In the genomic region with DNA sequence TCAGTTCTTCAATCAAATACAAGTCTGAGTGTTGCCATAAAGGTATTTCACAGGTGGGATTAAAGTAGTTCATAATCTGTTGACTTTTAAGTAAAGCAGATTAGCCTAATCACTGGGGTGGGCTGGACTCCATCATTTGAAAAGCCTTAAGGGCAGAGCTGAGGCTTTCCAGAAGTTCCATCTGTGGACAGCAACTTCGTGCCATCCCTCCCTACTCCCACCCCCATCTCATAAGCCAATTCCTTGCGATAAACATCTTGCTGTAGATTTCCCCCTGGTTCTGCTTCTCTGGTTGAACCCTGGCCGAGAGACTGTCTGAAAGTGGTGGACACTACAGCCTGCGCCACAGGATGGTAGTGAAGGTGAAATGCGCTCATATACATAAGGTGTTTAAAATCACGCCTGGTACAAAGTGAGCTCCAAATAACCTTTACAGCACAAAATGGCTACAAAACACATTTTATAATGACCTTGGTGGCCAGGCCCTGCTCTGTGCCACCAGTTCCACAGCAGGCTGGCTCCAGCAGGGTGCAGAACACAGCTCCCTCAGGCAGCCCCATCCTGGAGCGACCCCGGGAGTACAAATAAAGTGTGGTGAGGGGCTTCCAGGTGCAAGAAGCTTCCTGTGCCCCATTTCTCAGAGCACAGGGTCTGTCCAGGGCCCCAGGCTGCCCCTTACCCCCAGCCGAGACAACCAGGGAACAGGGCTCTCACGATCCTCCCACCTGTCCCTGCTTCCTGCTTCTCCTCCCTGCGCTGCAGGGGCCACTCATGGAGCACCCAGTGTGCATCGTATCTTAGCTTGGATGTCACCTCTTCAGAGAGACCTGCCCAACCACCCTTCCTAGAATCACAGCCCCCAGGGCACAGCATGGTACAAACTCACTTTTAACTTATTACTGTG, we compare ENCODE assay signal across 20 cellular contexts. TPM values are rescaled to one million over a fixed set of nuclear protein-coding genes. Genes with fewer than 3 reads are reported as not detected.
A peak's percentile ranks its signal among the peaks of the same experiment; 100 is the strongest.
DNase-seq lines count a peak whose midpoint lies in the region; ATAC-seq and TF ChIP-seq lines count a peak whose summit lies in the region.
"Had no signal": no experiment of that assay in that cellular context is flagged by ENCODE, and none has a peak within 500 bp of the region (broad histone marks: within the 10 kb centered on the region; RNA-seq: fewer than 3 reads in every experiment).

No MANE protein-coding gene starts in this region.

- H3F3A ChIP-seq in SK-N-SH (replicated peaks; ENCODE audit: insufficient read depth), result no peaks in the 10 kb centered on the region

- H4K91ac ChIP-seq in trophoblast cell (ENCODE audit: low read depth, low read length), result no peak overlapping the region

- H2BK5ac ChIP-seq in trophoblast cell (ENCODE audit: low read depth, low read length, poor library complexity), result no peak overlapping the region

- peak in 1 of 2 experiments; percentile 69; a peak in 2 of 4 replicates for TF ChIP-seq EP300 in SK-N-SH (IDR thresholded peaks at IDR 0.05; ENCODE audit: borderline replicate concordance in 1 of 2, low read depth in 1 of 2, low read length in 1 of 2)

- no peak overlapping the region for H3K27ac Mint-ChIP-seq in CD8-positive, alpha-beta T cell
- H3K27ac Mint-ChIP-seq: CD4-positive, alpha-beta T cell; IgD-negative memory B cell had no signal

- no peak overlapping the region for H2BK120ac ChIP-seq in trophoblast cell (ENCODE audit: insufficient read depth, low read length, poor library complexity)

- no peaks in the 10 kb centered on the region for H3K9me2 ChIP-seq in SK-N-SH

- H3K18ac ChIP-seq in trophoblast cell (ENCODE audit: low read length), result no peak overlapping the region

- no peak overlapping the region for H3K4ac ChIP-seq in trophoblast cell (ENCODE audit: low read depth, low read length)

- H3K27me3 ChIP-seq in SK-N-SH (ENCODE audit: insufficient read depth) (peaks cover 7% of the 10 kb centered on the region; the same call in 1 of the 2 replicates), trophoblast cell (ENCODE audit: insufficient read depth, low read length) (no peaks in the 10 kb centered on the region)
- no peaks in the 10 kb centered on the region for H3K27me3 ChIP-seq in CD8-positive, alpha-beta T cell (ENCODE audit: insufficient read depth, low read length)

- no peak overlapping the region for H2BK12ac ChIP-seq in trophoblast cell (ENCODE audit: low read length)

- POLR2A ChIA-PET in SK-N-SH (lab: Yijun Ruan, JAX), result no interaction called here
- POLR2A ChIA-PET in CD8-positive, alpha-beta T cell (lab: Charles Lee), result no interaction called here

- H2AFZ ChIP-seq in SK-N-SH (ENCODE audit: low read depth) (no peak overlapping the region), trophoblast cell (ENCODE audit: insufficient read depth, low read length, poor library complexity) (no peak overlapping the region)

- intact Hi-C loops in CD8-positive, alpha-beta T cell (cut with DNase I, micrococcal nuclease), result no loop called here

- H3K27me3 Mint-ChIP-seq in CD8-positive, alpha-beta T cell (ENCODE audit: low read depth), result peaks cover 37% of the 10 kb centered on the region

- ATAC-seq in SK-N-SH treated with all-trans-retinoic acid at 6 μM for 48 hours (no peak), GM21723 (IDR thresholded peaks at IDR 0.05; ENCODE audit: unreplicated experiment) (no peak)
- ATAC-seq in CD8-positive, alpha-beta T cell, result no peak

- H3K4me3 ChIP-seq in SK-N-SH (ENCODE audit: low read depth in 2 of 2, low read length in 1 of 2) (no peak overlapping the region), trophoblast cell (ENCODE audit: low read depth, low read length) (peak overlapping the region; percentile 34)
- no peak overlapping the region for H3K4me3 ChIP-seq in CD8-positive, alpha-beta T cell (ENCODE audit: low read depth, low read length)
- H3K4me3 ChIP-seq: A549, HAP-1 had no signal

- H3K4me3 Mint-ChIP-seq in CD8-positive, alpha-beta T cell, result no peak overlapping the region
- H3K4me3 Mint-ChIP-seq: CD4-positive, alpha-beta T cell; IgD-negative memory B cell had no signal

- peak overlapping the region in 1 of 2 experiments; percentile 36; a peak in 1 of 4 replicates for H3K27ac ChIP-seq in SK-N-SH (ENCODE audit: low read depth in 2 of 2, low read length in 1 of 2)
- H3K27ac ChIP-seq in trophoblast cell (ENCODE audit: low read depth, low read length), result no peak overlapping the region
- H3K27ac ChIP-seq in CD8-positive, alpha-beta T cell (ENCODE audit: low read depth, low read length), result no peak overlapping the region
- H3K27ac ChIP-seq: 22Rv1, A549, C4-2B had no signal

- 0 out of 2 replicates have a peak, but pooled peaks have one; percentile 9 for TF ChIP-seq RAD21 in SK-N-SH (IDR thresholded peaks at IDR 0.05; ENCODE audit: low read length)

- H3K79me2 ChIP-seq in SK-N-SH (ENCODE audit: insufficient read depth) (no peaks in the 10 kb centered on the region), trophoblast cell (ENCODE audit: control insufficient read depth, insufficient read depth, low read length, poor library complexity) (no peaks in the 10 kb centered on the region)

- H2AK5ac ChIP-seq in trophoblast cell (ENCODE audit: low read length), result no peak overlapping the region

- H3K23ac ChIP-seq in trophoblast cell (ENCODE audit: low read length), result no peak overlapping the region

- H3K14ac ChIP-seq in trophoblast cell (ENCODE audit: low read length), result no peak overlapping the region

- H4K20me1 ChIP-seq in SK-N-SH (ENCODE audit: insufficient read depth), result no peaks in the 10 kb centered on the region

- 54% methylated on average over 10 of the region's 12 CpGs for WGBS in SK-N-SH (ENCODE audit: low lambda C conversion rate)
- no CpG with 5 or more reads among the region's 12 CpGs for WGBS in trophoblast cell (ENCODE audit: extremely low coverage, insufficient coverage, insufficient read length)

- H3K9me3 ChIP-seq in SK-N-SH (no peaks in the 10 kb centered on the region; the same call in 1 of the 2 replicates), trophoblast cell (ENCODE audit: insufficient read depth, low read depth, low read length) (no peaks in the 10 kb centered on the region)
- H3K9me3 ChIP-seq in CD8-positive, alpha-beta T cell (ENCODE audit: low read length), result no peaks in the 10 kb centered on the region
- H3K9me3 ChIP-seq: HAP-1 had no signal

- CTCF ChIA-PET in SK-N-SH (lab: Yijun Ruan, JAX), result interaction anchor here (1.0 to 2.0 kb wide), 2 partner anchors 14 to 66 kb away, joined by 3 to 10 read pairs; no protein-coding TSS in a partner anchor
- CTCF ChIA-PET in CD8-positive, alpha-beta T cell (lab: Charles Lee), result interaction anchor here (1.2 kb wide), 1 partner anchor 14 kb away, joined by 3 read pairs; no protein-coding TSS in a partner anchor

- H3K9ac ChIP-seq in SK-N-SH (no peak overlapping the region), trophoblast cell (ENCODE audit: low read length) (no peak overlapping the region)

- H3K4me1 Mint-ChIP-seq in CD8-positive, alpha-beta T cell (ENCODE audit: low read depth), result no peaks in the 10 kb centered on the region
- H3K4me1 Mint-ChIP-seq: IgD-negative memory B cell had no signal

- no peak for TF ChIP-seq CTCF in SK-N-SH (IDR thresholded peaks at IDR 0.05)
- TF ChIP-seq CTCF in CD8-positive, alpha-beta T cell (IDR thresholded peaks at IDR 0.05), result no peak

- no peak overlapping the region for H4K8ac ChIP-seq in trophoblast cell (ENCODE audit: low read depth, low read length)

- H3K9me3 Mint-ChIP-seq in CD8-positive, alpha-beta T cell, result peaks cover 11% of the 10 kb centered on the region

- DNase-seq in SK-N-SH, result peak; percentile 68
- DNase-seq in SK-N-DZ (ENCODE audit: low spot score), result peak; percentile 61
- peak; percentile 45 for DNase-seq in islet precursor cell
- no peak for DNase-seq in trophoblast cell
- no peak for DNase-seq in CD8-positive, alpha-beta T cell
- no peak for DNase-seq in activated CD4-positive, alpha-beta T cell treated with anti-CD3 and anti-CD28 coated beads for 4 hours
- DNase-seq: AML-193; CD4-positive, alpha-beta T cell; DMS153; DMS79 treated with DMSO at 0.1 percent for 48 hours; GF-D8 had no signal

- no peaks in the 10 kb centered on the region for H3K79me1 ChIP-seq in trophoblast cell (ENCODE audit: low read length)

- no peaks in the 10 kb centered on the region for H3K36me3 Mint-ChIP-seq in CD8-positive, alpha-beta T cell
- H3K36me3 Mint-ChIP-seq: IgD-negative memory B cell had no signal

- H3K36me3 ChIP-seq in SK-N-SH (replicated peaks in 1 of 2; ENCODE audit: control insufficient read depth in 1 of 2, insufficient read depth in 2 of 2, low read length in 1 of 2) (no peaks in the 10 kb centered on the region), trophoblast cell (ENCODE audit: control insufficient read depth in 1 of 2, insufficient read depth in 2 of 2, low read length in 2 of 2) (no peaks in the 10 kb centered on the region)
- H3K36me3 ChIP-seq in CD8-positive, alpha-beta T cell (ENCODE audit: insufficient read depth, low read length), result no peaks in the 10 kb centered on the region
- H3K36me3 ChIP-seq: HAP-1 had no signal

- H3K4me2 ChIP-seq in SK-N-SH (no peak overlapping the region), trophoblast cell (ENCODE audit: low read length) (no peak overlapping the region)
- H3K4me2 ChIP-seq: A549 had no signal

- no peak overlapping the region for H4K12ac ChIP-seq in trophoblast cell (ENCODE audit: low read depth, low read length)

- H3K4me1 ChIP-seq in SK-N-SH (ENCODE audit: control insufficient read depth in 1 of 2, insufficient read depth in 2 of 2, low read depth in 1 of 2, low read length in 1 of 2) (peaks cover 0 to 14% of the 10 kb centered on the region in 2 experiments; a peak in 1 of 4 replicates), trophoblast cell (ENCODE audit: control insufficient read depth in 1 of 2, insufficient read depth in 2 of 2, low read length in 2 of 2) (no peaks in the 10 kb centered on the region)
- no peaks in the 10 kb centered on the region for H3K4me1 ChIP-seq in CD8-positive, alpha-beta T cell (ENCODE audit: insufficient read depth, low read length)
- H3K4me1 ChIP-seq: A549, HAP-1 had no signal

TF ChIP-seq in SK-N-SH treated with all-trans-retinoic acid at 6 μM for 48 hours, 23 proteins besides CTCF, POLR2A, EP300 and RAD21 (continues in another document):
- TF ChIP-seq TCF4 (CRISPR knock-in tag; IDR thresholded peaks at IDR 0.05; ENCODE audit: borderline replicate concordance), result no peak; the same call in 1 of the 2 replicates

RNA-seq across cellular contexts. Expression of gene GATA2, which starts 25.8 kb away (rescaled TPM):
- 5.5 and 6.8 TPM in 2 replicates for polyA plus RNA-seq in SK-N-SH (2012; rRNA removed)
- 7.0 and 13.4 TPM in 2 replicates for polyA plus RNA-seq in SK-N-SH (2012; cell fraction: cytosol; rRNA removed)
- polyA plus RNA-seq in SK-N-SH (2012; cell fraction: nucleus; rRNA removed), result 10.6 and 18.0 TPM in 2 replicates
- polyA plus RNA-seq in SK-N-DZ (2014; cell fraction: cytosol; rRNA removed), result 116 and 129 TPM in 2 replicates
- polyA plus RNA-seq in SK-N-DZ (2014; cell fraction: nucleus; rRNA removed), result 130 and 136 TPM in 2 replicates
- polyA plus RNA-seq in trophoblast cell (2013), result 467 and 505 TPM in 2 replicates
- total RNA-seq in CD8-positive, alpha-beta T cell, result under 1 TPM; 0.27 to 0.39 TPM

RNA-seq across cellular contexts. Expression of gene DNAJB8, which starts 52.1 kb away (rescaled TPM):
- polyA plus RNA-seq in SK-N-SH (2012; rRNA removed), result not detected in 2 replicates
- not detected in 2 replicates for polyA plus RNA-seq in SK-N-SH (2012; cell fraction: cytosol; rRNA removed)
- not detected in 2 replicates for polyA plus RNA-seq in SK-N-SH (2012; cell fraction: nucleus; rRNA removed)
- not detected in 2 replicates for polyA plus RNA-seq in SK-N-DZ (2014; cell fraction: cytosol; rRNA removed)
- polyA plus RNA-seq in SK-N-DZ (2014; cell fraction: nucleus; rRNA removed), result not detected in 2 replicates
- not detected in 2 replicates for polyA plus RNA-seq in trophoblast cell (2013)
- total RNA-seq in CD8-positive, alpha-beta T cell, result not detected
- total RNA-seq: CD4-positive, alpha-beta T cell; H1 had no signal
- polyA plus RNA-seq: A549, BJ, H1, IgD-negative memory B cell had no signal

Comparison
In these comparisons a context has a peak if more than half of its experiments do, and no peak if none do; other contexts are left out.
1. DNase-seq: peak in SK-N-SH (single experiment), SK-N-DZ (single experiment) and islet precursor cell (single experiment); none in trophoblast cell (0 of 2), CD8-positive, alpha-beta T cell (0 of 7) and activated CD4-positive, alpha-beta T cell treated with anti-CD3 and anti-CD28 coated beads for 4 hours (0 of 2).